Comparison of ENCODE assay signal across 17 cellular contexts in the genomic region with DNA sequence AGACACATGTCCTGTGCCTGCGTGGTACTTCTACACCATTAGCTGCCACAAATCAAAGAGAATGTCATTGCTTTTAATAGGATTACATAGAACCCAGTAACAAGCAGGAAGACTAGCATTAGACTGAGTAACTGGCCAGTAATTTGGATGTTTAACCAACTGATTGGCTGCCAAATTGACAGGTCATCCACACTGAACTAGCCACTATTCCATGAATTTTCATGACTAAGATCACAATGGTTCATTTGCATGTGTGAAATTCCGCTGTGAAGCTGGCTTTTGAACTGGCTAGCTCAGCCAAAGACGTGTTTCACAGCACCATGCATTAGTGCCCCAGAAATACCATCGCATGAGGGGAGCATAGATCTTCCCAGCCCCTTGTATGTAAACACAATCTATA.
DNase-seq lines count a peak whose midpoint lies in the region; ATAC-seq, FAIRE-seq and TF ChIP-seq lines count a peak whose summit lies in the region.
"Had no signal": no experiment of that assay in that cellular context is flagged by ENCODE, and none has a peak within 500 bp of the region (broad histone marks: within the 10 kb centered on the region; RNA-seq: fewer than 3 reads in every experiment).

No MANE protein-coding gene starts in this region.

- no peaks in the 10 kb centered on the region for H3K79me2 ChIP-seq in mammary epithelial cell (ENCODE audit: insufficient read depth, low read length)

- H3K27ac Mint-ChIP-seq in MCF 10A (ENCODE audit: low read depth, unreplicated experiment), result no peak overlapping the region

- H3K9me3 Mint-ChIP-seq in MCF 10A (ENCODE audit: unreplicated experiment), result no peaks in the 10 kb centered on the region

- H3K4me3 ChIP-seq in mammary epithelial cell (replicated peaks in 1 of 3; ENCODE audit: insufficient read depth in 1 of 3, low read depth in 2 of 3, low read length in 3 of 3), result no peak overlapping the region
- H3K4me3 ChIP-seq: skin epidermis, tibial artery had no signal

- dilution Hi-C loops in mammary epithelial cell (cut with HindIII; ENCODE audit: low sequenced_read_pairs), result no loop called here

- H3K27ac ChIP-seq in mammary epithelial cell (ENCODE audit: insufficient read depth, low read depth, low read length), result no peak overlapping the region
- H3K27ac ChIP-seq: neutrophil, skin epidermis, tibial artery had no signal

- no TSS peak for BruUV-seq in mammary epithelial cell (replicated peaks; lab: Mats Ljungman, UMichigan)
- no TSS peak for BruUV-seq in MCF 10A (replicated peaks; lab: Mats Ljungman, UMichigan)

- H3K27me3 ChIP-seq in mammary epithelial cell (ENCODE audit: insufficient read depth, low read length), result no peaks in the 10 kb centered on the region
- H3K27me3 ChIP-seq: neutrophil, tibial artery had no signal

- CTCF ChIA-PET in mammary epithelial cell (lab: Charles Lee; ENCODE audit: low non-redundant PET) (no interaction called here), MCF 10A (lab: Yijun Ruan, JAX) (interaction anchor here (0.7 to 1.6 kb wide), 2 partner anchors 10 to 236 kb away, joined by 3 to 5 read pairs; no protein-coding TSS in a partner anchor)

- no peak for FAIRE-seq in RCC 7860 (lab: Jason Lieb, UNC)
- FAIRE-seq: A204.1, G401.6, islet of Langerhans had no signal

- in situ Hi-C loops in mammary epithelial cell (cut with MboI; ENCODE audit: low sequenced_read_pairs in 2 of 2), result no loop called here

- 57% methylated on average over 3 of the region's 4 CpGs for WGBS in mammary epithelial cell (ENCODE audit: low coverage, missing lambda C conversion rate)

- H3K4me1 Mint-ChIP-seq in MCF 10A (ENCODE audit: insufficient read depth, unreplicated experiment), result no peaks in the 10 kb centered on the region

- no peaks in the 10 kb centered on the region for H3K36me3 Mint-ChIP-seq in MCF 10A (ENCODE audit: insufficient read depth, unreplicated experiment)

- H3K4me2 ChIP-seq in mammary epithelial cell (ENCODE audit: insufficient read depth, low read depth, low read length), result no peak overlapping the region

- POLR2A ChIA-PET in MCF 10A (lab: Yijun Ruan, JAX), result no interaction called here

- intact Hi-C loops in mammary epithelial cell (cut with micrococcal nuclease), result no loop called here
- intact Hi-C loops in MCF 10A (cut with micrococcal nuclease), result no loop called here

- no peaks in the 10 kb centered on the region for H3K27me3 Mint-ChIP-seq in MCF 10A (ENCODE audit: insufficient read depth, unreplicated experiment)

- TF ChIP-seq CTCF in mammary epithelial cell (conservative IDR thresholded peaks at IDR 0.05 in 1 of 2, IDR thresholded peaks at IDR 0.05 in 1 of 2; ENCODE audit: extremely low read depth in 1 of 2, insufficient read depth in 1 of 2, low read depth in 1 of 2, low read length in 2 of 2), result no peak
- TF ChIP-seq CTCF in MCF 10A (IDR thresholded peaks at IDR 0.05; ENCODE audit: unreplicated experiment), result no peak

- no peaks in the 10 kb centered on the region for H3K36me3 ChIP-seq in mammary epithelial cell (ENCODE audit: insufficient read depth, low read length)
- H3K36me3 ChIP-seq: neutrophil, tibial artery had no signal

- ATAC-seq in GM18873 (IDR thresholded peaks at IDR 0.05; ENCODE audit: low FRiP score, unreplicated experiment) (no peak), HG03175 (IDR thresholded peaks at IDR 0.05; ENCODE audit: unreplicated experiment) (no peak)
- ATAC-seq: Panc1 had no signal

- H3K4me1 ChIP-seq in mammary epithelial cell (ENCODE audit: insufficient read depth, low read length), result no peaks in the 10 kb centered on the region
- H3K4me1 ChIP-seq: tibial artery had no signal

- H3K4me3 Mint-ChIP-seq in MCF 10A (ENCODE audit: unreplicated experiment), result no peak overlapping the region

- no peak overlapping the region for H2AFZ ChIP-seq in mammary epithelial cell (ENCODE audit: low read depth, low read length)

- H4K20me1 ChIP-seq in mammary epithelial cell (ENCODE audit: insufficient read depth, low read length), result no peaks in the 10 kb centered on the region

- H3K9me3 ChIP-seq in mammary epithelial cell (replicated peaks; ENCODE audit: insufficient read depth, low read length), result no peaks in the 10 kb centered on the region
- H3K9me3 ChIP-seq: neutrophil, tibial artery had no signal

- H3K9ac ChIP-seq in mammary epithelial cell (ENCODE audit: insufficient read depth, low read length), result no peak overlapping the region

- peak; percentile 11 for DNase-seq in mammary epithelial cell
- DNase-seq in MCF 10A (ENCODE audit: unreplicated experiment), result no peak
- peak; percentile 34 for DNase-seq in RCC 7860 (ENCODE audit: low spot score)
- DNase-seq in iPS-NIHi11 (ENCODE audit: low spot score), result peak; percentile 17
- DNase-seq in NCI-H1694 (lab: John Stamatoyannopoulos, UW), result no peak
- DNase-seq in cerebellar cortex (ENCODE audit: low spot score), result no peak
- DNase-seq: NCI-H2081 treated with DMSO at 0.1 percent for 48 hours, NCI-H526 treated with DMSO at 0.1 percent for 48 hours, tibial artery had no signal

Comparison
In these comparisons a context has a peak if more than half of its experiments do, and no peak if none do; other contexts are left out.
1. DNase-seq: peak in mammary epithelial cell (single experiment), RCC 7860 (single experiment) and iPS-NIHi11 (single experiment); none in MCF 10A (single experiment), NCI-H1694 (single experiment) and cerebellar cortex (single experiment).